In genomic region chr5:38807570-38808461, GRCh38 we compare ENCODE assay signal across 13 cellular contexts. TPM values are rescaled to one million over a fixed set of nuclear protein-coding genes. Genes with fewer than 3 reads are reported as not detected.
DNase-seq lines count a peak whose midpoint lies in the region; ATAC-seq and TF ChIP-seq lines count a peak whose summit lies in the region.
"Had no signal": no experiment of that assay in that cellular context is flagged by ENCODE, and none has a peak within 500 bp of the region (broad histone marks: within the 10 kb centered on the region; RNA-seq: fewer than 3 reads in every experiment).

No MANE protein-coding gene starts in this region.

- H2AFZ ChIP-seq in smooth muscle cell (ENCODE audit: low read depth), result no peak overlapping the region

- H3K4me1 ChIP-seq in Panc1 (ENCODE audit: control insufficient read depth, insufficient read depth, low read length) (peaks cover 44% of the 10 kb centered on the region), smooth muscle cell (ENCODE audit: low read depth) (no peaks in the 10 kb centered on the region)

- H3F3A ChIP-seq in smooth muscle cell (ENCODE audit: low read depth), result peaks cover 8% of the 10 kb centered on the region

- intact Hi-C loops in Panc1 (cut with micrococcal nuclease; ENCODE audit: unreplicated experiment), result loop anchor here (2.0 kb wide), 3 partner anchors 253 to 387 kb away; no protein-coding TSS in a partner anchor
- intact Hi-C loops in dorsolateral prefrontal cortex (cut with DNase I), result loop anchor here (2.0 to 5.0 kb wide), 4 partner anchors 61 to 367 kb away; partner anchors contain the start of gene LIFR (in 1 of the 2)

- H3K79me2 ChIP-seq in smooth muscle cell (ENCODE audit: low read depth), result no peaks in the 10 kb centered on the region

- H3K27ac ChIP-seq in Panc1 (ENCODE audit: low read length) (peak overlapping the region; percentile 93), smooth muscle cell (ENCODE audit: low read depth) (peak overlapping the region; percentile 54), dorsolateral prefrontal cortex (no peak overlapping the region)

- peak; percentile 53; the same call in 1 of the 2 replicates for ATAC-seq in Panc1

- H3K36me3 ChIP-seq in Panc1 (ENCODE audit: control insufficient read depth, insufficient read depth, low read length) (no peaks in the 10 kb centered on the region), smooth muscle cell (ENCODE audit: low read depth) (no peaks in the 10 kb centered on the region)

- no peaks in the 10 kb centered on the region for H4K20me1 ChIP-seq in smooth muscle cell (ENCODE audit: low read depth)

- in situ Hi-C loops in Panc1 (cut with HindIII; ENCODE audit: low pct_unique_long_range_greater_than_20kb, low sequenced_read_pairs), result no loop called here

- CTCF ChIA-PET in Panc1 (lab: Charles Lee), result interaction anchor here (0.7 to 3.8 kb wide), 5 partner anchors 17 to 365 kb away, joined by 3 to 67 read pairs (median 3); no protein-coding TSS in a partner anchor

- POLR2A ChIA-PET in Panc1 (lab: Charles Lee), result no interaction called here

- WGBS in smooth muscle cell (ENCODE audit: low lambda C conversion rate), result 34% methylated on average over 8 of the region's 8 CpGs

- H3K4me3 ChIP-seq in Panc1 (ENCODE audit: low read depth in 2 of 2, low read length in 2 of 2) (peak overlapping the region in 1 of 2 experiments; percentile 23; a peak in 1 of 4 replicates), smooth muscle cell (no peak overlapping the region), dorsolateral prefrontal cortex (no peak overlapping the region)

- H3K9ac ChIP-seq in smooth muscle cell (ENCODE audit: low read depth), result no peak overlapping the region

- peak overlapping the region; percentile 47 for H3K4me2 ChIP-seq in smooth muscle cell

- H3K9me3 ChIP-seq in Panc1 (ENCODE audit: control insufficient read depth, insufficient read depth, low read depth, low read length), result no peaks in the 10 kb centered on the region
- no peaks in the 10 kb centered on the region for H3K9me3 ChIP-seq in smooth muscle cell (replicated peaks; ENCODE audit: low read depth)

- BruUV-seq in Panc1 (replicated peaks; lab: Mats Ljungman, UMichigan), result no TSS peak

- no peak for TF ChIP-seq CTCF in Panc1 (IDR thresholded peaks at IDR 0.05)
- TF ChIP-seq CTCF in smooth muscle cell (IDR thresholded peaks at IDR 0.05; ENCODE audit: borderline replicate concordance, insufficient read depth, poor library complexity, severe bottlenecking), result no peak
- TF ChIP-seq CTCF in dorsolateral prefrontal cortex (IDR thresholded peaks at IDR 0.05 in 54 of 56, conservative IDR thresholded peaks at IDR 0.05 in 2 of 56; ENCODE audit: low read depth in 1 of 56, partially characterized antibody in 56 of 56), result no peak

- H3K27me3 ChIP-seq in Panc1 (ENCODE audit: control insufficient read depth, insufficient read depth, low read length) (no peaks in the 10 kb centered on the region), smooth muscle cell (ENCODE audit: low read depth) (no peaks in the 10 kb centered on the region), dorsolateral prefrontal cortex (peaks cover 0 to 3% (median 0%) of the 10 kb centered on the region in 45 donors)

- DNase-seq in NCI-H510A treated with DMSO at 0.1 percent for 48 hours (lab: John Stamatoyannopoulos, UW) (peak; percentile 25), NCI-H510A (lab: John Stamatoyannopoulos, UW) (no peak), Panc1 (ENCODE audit: low read depth, low spot score) (no peak), fibroblast of peridontal ligament (ENCODE audit: extremely low read depth) (peak; percentile 52), smooth muscle cell (lab: John Stamatoyannopoulos, UW; ENCODE audit: unreplicated experiment) (no peak), epidermal melanocyte (ENCODE audit: insufficient read length, low spot score) (no peak), dorsolateral prefrontal cortex (no peak)
- DNase-seq in central memory CD4-positive, alpha-beta T cell, result no peak
- DNase-seq: 8988T; activated naive CD4-positive, alpha-beta T cell treated with anti-CD3 and anti-CD28 coated beads for 36 hours; DMS79 treated with DMSO at 0.1 percent for 48 hours; stimulated activated CD4-positive, alpha-beta T cell treated with anti-CD3 and anti-CD28 coated beads, Interleukin-12 subunit alpha, Interleukin-12 subunit beta, amount 100 ng/mL, for 4 hours; stimulated activated CD8-positive, alpha-beta memory T cell treated with anti-CD3 and anti-CD28 coated beads, Interleukin-4, amount 100 ng/mL, for 48 hours had no signal

RNA-seq across cellular contexts. Expression of gene OSMR, which starts 38.0 kb away (rescaled TPM):
- 82.4 TPM for total RNA-seq in Panc1 (2021; ENCODE audit: unreplicated experiment)
- polyA plus RNA-seq in Panc1 (2012; ENCODE audit: insufficient read length), result 45.1 TPM
- 48.4 and 52.5 TPM in 2 replicates for total RNA-seq in smooth muscle cell
- polyA plus RNA-seq in smooth muscle cell, result 31.3 and 31.8 TPM in 2 replicates
- 10 to 100 TPM in 74 of 120 experiments, 1 to 10 TPM in 46; 3.4 to 38.2 (median 12.0) TPM for total RNA-seq in dorsolateral prefrontal cortex

Comparison
In these comparisons a context has a peak if more than half of its experiments do, and no peak if none do; other contexts are left out.
1. DNase-seq: peak in NCI-H510A treated with DMSO at 0.1 percent for 48 hours (single experiment) and fibroblast of peridontal ligament (single experiment); none in NCI-H510A (single experiment), Panc1 (single experiment), smooth muscle cell (single experiment), epidermal melanocyte (single experiment), dorsolateral prefrontal cortex (0 of 10) and central memory CD4-positive, alpha-beta T cell (single experiment).
2. H3K27ac ChIP-seq: peak in Panc1 (single experiment) and smooth muscle cell (single experiment); none in dorsolateral prefrontal cortex (0 of 59).